33 cellular contexts compared by ENCODE assay signal in the genomic region with DNA sequence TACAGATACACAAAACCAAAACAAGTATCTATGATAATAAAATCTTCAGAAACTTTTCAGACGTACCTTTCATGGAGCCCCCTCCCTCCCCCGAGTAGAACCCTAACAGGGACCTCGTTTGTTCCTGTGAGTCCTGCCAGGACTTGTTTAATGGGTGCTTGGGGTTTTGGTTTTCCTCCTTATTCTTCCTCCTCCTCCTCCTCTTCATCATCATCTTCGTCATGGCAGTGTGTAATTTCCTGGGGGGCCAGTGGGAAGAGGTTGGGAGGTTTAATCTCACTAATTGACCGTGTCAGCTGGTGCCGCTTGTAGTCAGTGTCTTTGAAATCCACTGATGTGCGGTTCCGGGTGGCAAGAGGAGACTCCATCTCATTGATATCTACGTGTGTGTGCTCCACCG.
"Had no signal": no experiment of that assay in that cellular context is flagged by ENCODE, and none has a peak within 500 bp of the region (broad histone marks: within the 10 kb centered on the region; RNA-seq: fewer than 3 reads in every experiment).

No MANE protein-coding gene starts in this region.

- H3K4me1 Mint-ChIP-seq: activated naive CD4-positive, alpha-beta T cell treated with anti-CD3 and anti-CD28 coated beads, Interleukin-2, amount 50 U/mL, for 24 hours; nephron; T-helper 17 cell had no signal

- H3K9me3 ChIP-seq: adrenal gland, body of pancreas, gastrocnemius medialis, left ventricle myocardium inferior, mucosa of descending colon, neutrophil, ovary, prostate gland, SK-N-SH, suprapubic skin, tibial artery, upper lobe of right lung had no signal

- H3K27ac ChIP-seq: adrenal gland, body of pancreas, left ventricle myocardium inferior, ovary, prostate gland, skin epidermis, suprapubic skin, upper lobe of right lung, WERI-Rb-1 had no signal

- H3K4me1 ChIP-seq: adrenal gland, body of pancreas, gastrocnemius medialis, left ventricle myocardium inferior, prostate gland, suprapubic skin, upper lobe of right lung had no signal

- H3K4me3 Mint-ChIP-seq: activated naive CD4-positive, alpha-beta T cell treated with anti-CD3 and anti-CD28 coated beads, Interleukin-2, amount 50 U/mL, for 24 hours; activated T-cell treated with anti-CD3 and anti-CD28 coated beads, Interleukin-2, amount 50 U/mL, for 4 hours; nephron; T-helper 17 cell had no signal

- H3K27ac Mint-ChIP-seq: activated naive CD4-positive, alpha-beta T cell treated with anti-CD3 and anti-CD28 coated beads, Interleukin-2, amount 50 U/mL, for 24 hours; activated T-helper 2 cell treated with anti-CD3 and anti-CD28 coated beads, Interferon-gamma antibody, Interleukin-2, Interleukin-4, amounts not matched to agents 10 μg/mL and 5 μg/mL and 100 μg/mL, durations not matched to agents 14 hours and 24 hours and 36 hours; nephron; T-helper 17 cell had no signal

- H3K4me2 ChIP-seq: SK-N-SH had no signal

- DNase-seq: activated CD4-positive, CD25-positive, alpha-beta regulatory T cell treated with anti-CD3 and anti-CD28 coated beads, Interleukin-2, amount 50 U/mL, for 72 hours; activated CD8-positive, alpha-beta memory T cell treated with anti-CD3 and anti-CD28 coated beads, Interleukin-2, amount 50 U/mL, for 4 hours; activated T-cell treated with anti-CD3 and anti-CD28 coated beads, Interleukin-2, amount 50 U/mL, for 4 hours; adrenal gland; aorta; body of pancreas; dorsolateral prefrontal cortex; effector memory CD4-positive, alpha-beta T cell; erythroblast; gastrocnemius medialis; glutamatergic neuron; islet precursor cell; left ventricle myocardium inferior; mucosa of descending colon; ovary; retina; SK-N-SH; stimulated activated CD4-positive, alpha-beta T cell treated with anti-CD3 and anti-CD28 coated beads, Interleukin-4, amount 100 ng/mL, for 24 hours; stimulated activated naive CD4-positive, alpha-beta T cell; SW 1271; T-helper 17 cell; T1000; tibial artery; upper lobe of right lung; WERI-Rb-1 had no signal

- H3K27me3 ChIP-seq: adrenal gland, body of pancreas, dorsolateral prefrontal cortex, gastrocnemius medialis, neutrophil, ovary, suprapubic skin, tibial artery, upper lobe of right lung had no signal

- ATAC-seq: activated T-cell treated with anti-CD3 and anti-CD28 coated beads, Interleukin-2, amount 50 U/mL, for 4 hours; body of pancreas; gastrocnemius medialis; mucosa of descending colon; sciatic nerve; T-helper 17 cell; upper lobe of right lung had no signal

- H3K9me3 Mint-ChIP-seq: activated naive CD4-positive, alpha-beta T cell treated with anti-CD3 and anti-CD28 coated beads, Interleukin-2, amount 50 U/mL, for 24 hours; activated T-cell treated with anti-CD3 and anti-CD28 coated beads, Interleukin-2, amount 50 U/mL, for 4 hours; activated T-helper 2 cell treated with anti-CD3 and anti-CD28 coated beads, Interferon-gamma antibody, Interleukin-2, Interleukin-4, amounts not matched to agents 10 μg/mL and 5 μg/mL and 100 μg/mL, durations not matched to agents 14 hours and 24 hours and 36 hours; nephron had no signal

- H3K27me3 Mint-ChIP-seq: activated naive CD4-positive, alpha-beta T cell treated with anti-CD3 and anti-CD28 coated beads, Interleukin-2, amount 50 U/mL, for 24 hours; T-helper 17 cell had no signal

- H3K9ac ChIP-seq: SK-N-SH had no signal
